Comparison of ENCODE assay signal across 8 cellular contexts in genomic region chr3:141231923-141232861, GRCh38. TPM values are rescaled to one million over a fixed set of nuclear protein-coding genes. Genes with fewer than 3 reads are reported as not detected.
DNase-seq lines count a peak whose midpoint lies in the region; ATAC-seq and TF ChIP-seq lines count a peak whose summit lies in the region.

No MANE protein-coding gene starts in this region.

- ATAC-seq in GM18505 (IDR thresholded peaks at IDR 0.05; ENCODE audit: unreplicated experiment) (peak; percentile 2), foreskin keratinocyte (peak; percentile 56), GM18519 (IDR thresholded peaks at IDR 0.05; ENCODE audit: low FRiP score, unreplicated experiment) (no peak)

- H3K9me3 ChIP-seq in A673 (ENCODE audit: low read depth, low read length, poor library complexity, severe bottlenecking) = no peaks in the 10 kb centered on the region
- H3K9me3 ChIP-seq in neuronal stem cell (replicated peaks in 1 of 2; ENCODE audit: control insufficient read depth in 2 of 2, insufficient read depth in 1 of 2, low read depth in 1 of 2, low read length in 2 of 2) = no peaks in the 10 kb centered on the region

- no peak overlapping the region for H2BK15ac ChIP-seq in neuronal stem cell (ENCODE audit: low read length)

- H3K14ac ChIP-seq in neuronal stem cell (ENCODE audit: low read length) = peak overlapping the region; percentile 60

- POLR2A ChIA-PET in A673 (lab: Charles Lee; ENCODE audit: low non-redundant PET) = interaction anchor here (0.6 kb wide), 1 partner anchor 889 kb away, joined by 6 read pairs; no protein-coding TSS in a partner anchor

- CTCF ChIA-PET in A673 (lab: Charles Lee) = interaction anchor here (0.6 to 1.7 kb wide), 9 partner anchors 8 to 864 kb away, joined by 3 to 14 read pairs (median 5); no protein-coding TSS in a partner anchor

- H3K9ac ChIP-seq in neuronal stem cell (ENCODE audit: low read depth, low read length, poor library complexity) = peak overlapping the region; percentile 91

- no peaks in the 10 kb centered on the region for H3K27me3 ChIP-seq in A673 (replicated peaks; ENCODE audit: insufficient read depth, low read depth, low read length, poor library complexity)
- H3K27me3 ChIP-seq in foreskin keratinocyte = peaks cover 7% of the 10 kb centered on the region
- H3K27me3 ChIP-seq in neuronal stem cell (ENCODE audit: control insufficient read depth in 3 of 3, insufficient read depth in 3 of 3, low read depth in 1 of 3, low read length in 3 of 3) = peaks cover 0 to 15% (median 0%) of the 10 kb centered on the region in 3 experiments

- H3K23ac ChIP-seq in neuronal stem cell (ENCODE audit: low read depth, low read length, poor library complexity) = peak overlapping the region; percentile 82

- no peaks in the 10 kb centered on the region for H3K9me3 Mint-ChIP-seq in activated T-helper 1 cell treated with anti-CD3 and anti-CD28 coated beads, Interleukin-12 subunit alpha, Interleukin-12 subunit beta, Interleukin-2, Interleukin-4 antibody, amounts not matched to agents 30 ng/mL and 10 ng/mL and 1 ng/mL, durations not matched to agents 14 hours and 24 hours and 36 hours

- peak overlapping the region; percentile 69 for H3K4me2 ChIP-seq in neuronal stem cell (ENCODE audit: insufficient read depth, low read length, poor library complexity, severe bottlenecking)

- H3K4me3 Mint-ChIP-seq in activated T-helper 1 cell treated with anti-CD3 and anti-CD28 coated beads, Interleukin-12 subunit alpha, Interleukin-12 subunit beta, Interleukin-2, Interleukin-4 antibody, amounts not matched to agents 30 ng/mL and 10 ng/mL and 1 ng/mL, durations not matched to agents 14 hours and 24 hours and 36 hours = peak overlapping the region; percentile 80

- H3K36me3 ChIP-seq in A673 (ENCODE audit: insufficient read depth, low read length, poor library complexity, severe bottlenecking) (no peaks in the 10 kb centered on the region), neuronal stem cell (replicated peaks in 1 of 2; ENCODE audit: control insufficient read depth in 2 of 2, insufficient read depth in 2 of 2, low read length in 2 of 2) (peaks cover 2 to 27% of the 10 kb centered on the region in 2 donors)

- H2BK120ac ChIP-seq in neuronal stem cell (ENCODE audit: low read depth, low read length) = no peak overlapping the region

- H3K4me1 ChIP-seq in A673 (ENCODE audit: insufficient read depth, low read length, poor library complexity, severe bottlenecking) = peaks cover 10% of the 10 kb centered on the region
- no peaks in the 10 kb centered on the region for H3K4me1 ChIP-seq in foreskin keratinocyte
- peaks cover 8 to 9% of the 10 kb centered on the region in 2 donors for H3K4me1 ChIP-seq in neuronal stem cell (ENCODE audit: control insufficient read depth in 2 of 2, insufficient read depth in 1 of 2, low read depth in 1 of 2, low read length in 2 of 2)

- TF ChIP-seq POLR2A in GM18505 (IDR thresholded peaks at IDR 0.05; ENCODE audit: borderline replicate concordance, extremely low read depth, insufficient read depth, insufficient read length) = no peak

- TF ChIP-seq CTCF in A673 (conservative IDR thresholded peaks at IDR 0.05; ENCODE audit: low read depth, low read length) = no peak
- no peak for TF ChIP-seq CTCF in foreskin keratinocyte (conservative IDR thresholded peaks at IDR 0.05)

- peaks cover 13% of the 10 kb centered on the region for H3K36me3 Mint-ChIP-seq in activated T-helper 1 cell treated with anti-CD3 and anti-CD28 coated beads, Interleukin-12 subunit alpha, Interleukin-12 subunit beta, Interleukin-2, Interleukin-4 antibody, amounts not matched to agents 30 ng/mL and 10 ng/mL and 1 ng/mL, durations not matched to agents 14 hours and 24 hours and 36 hours (ENCODE audit: low read depth)

- H2AFZ ChIP-seq in neuronal stem cell (ENCODE audit: low read length) = peak overlapping the region; percentile 95

- WGBS in neuronal stem cell (ENCODE audit: extremely low coverage in 2 of 2, insufficient read length in 2 of 2, insufficient replicate concordance in 1 of 2), 2 donors = no CpG with 5 or more reads among the region's 77 CpGs

- no TSS peak for BruUV-seq in A673 (replicated peaks; lab: Mats Ljungman, UMichigan)

- peaks cover 59% of the 10 kb centered on the region for H3K4me1 Mint-ChIP-seq in activated T-helper 1 cell treated with anti-CD3 and anti-CD28 coated beads, Interleukin-12 subunit alpha, Interleukin-12 subunit beta, Interleukin-2, Interleukin-4 antibody, amounts not matched to agents 30 ng/mL and 10 ng/mL and 1 ng/mL, durations not matched to agents 14 hours and 24 hours and 36 hours (ENCODE audit: low read depth)

- H4K91ac ChIP-seq in neuronal stem cell (ENCODE audit: low read depth, low read length, poor library complexity) = no peak overlapping the region

- H3K4me3 ChIP-seq in A673 (ENCODE audit: low read depth, low read length, poor library complexity, severe bottlenecking) (peak overlapping the region; percentile 78), neuronal stem cell (ENCODE audit: low read length in 2 of 2) (peak overlapping the region; percentile 71 to 89)

- H2BK5ac ChIP-seq in neuronal stem cell (ENCODE audit: low read length) = no peak overlapping the region

- no peaks in the 10 kb centered on the region for H3K27me3 Mint-ChIP-seq in activated T-helper 1 cell treated with anti-CD3 and anti-CD28 coated beads, Interleukin-12 subunit alpha, Interleukin-12 subunit beta, Interleukin-2, Interleukin-4 antibody, amounts not matched to agents 30 ng/mL and 10 ng/mL and 1 ng/mL, durations not matched to agents 14 hours and 24 hours and 36 hours (ENCODE audit: insufficient read depth)

- H3K18ac ChIP-seq in neuronal stem cell (ENCODE audit: low read length) = peak overlapping the region; percentile 97

- DNase-seq in A673 (ENCODE audit: low spot score) (peak; percentile 24), M059J (ENCODE audit: low read depth) (peak; percentile 36), foreskin keratinocyte (peak in 1 of 2 donors; percentile 24), neuronal stem cell (ENCODE audit: low spot score) (peak; percentile 29), UCSD-AML1 (lab: John Stamatoyannopoulos, UW; ENCODE audit: unreplicated experiment) (no peak)
- DNase-seq in activated T-helper 1 cell treated with anti-CD3 and anti-CD28 coated beads, Interleukin-12 subunit alpha, Interleukin-12 subunit beta, Interleukin-2, Interleukin-4 antibody, amounts not matched to agents 30 ng/mL and 10 ng/mL and 1 ng/mL, durations not matched to agents 14 hours and 24 hours and 36 hours (ENCODE audit: low spot score) = no peak

- peak overlapping the region; percentile 54 for H3K27ac Mint-ChIP-seq in activated T-helper 1 cell treated with anti-CD3 and anti-CD28 coated beads, Interleukin-12 subunit alpha, Interleukin-12 subunit beta, Interleukin-2, Interleukin-4 antibody, amounts not matched to agents 30 ng/mL and 10 ng/mL and 1 ng/mL, durations not matched to agents 14 hours and 24 hours and 36 hours

- H3K4ac ChIP-seq in neuronal stem cell (ENCODE audit: low read length) = no peak overlapping the region

- intact Hi-C loops in A673 (cut with micrococcal nuclease; ENCODE audit: unreplicated experiment) = loop anchor here (1.0 to 10.0 kb wide), 2 partner anchors 47 to 643 kb away; partner anchors contain the start of gene ATP1B3
- intact Hi-C loops in activated T-helper 1 cell treated with anti-CD3 and anti-CD28 coated beads, Interleukin-12 subunit alpha, Interleukin-12 subunit beta, Interleukin-2, Interleukin-4 antibody, amounts not matched to agents 30 ng/mL and 10 ng/mL and 1 ng/mL, durations not matched to agents 14 hours and 24 hours and 36 hours (cut with micrococcal nuclease) = loop anchor here (1.0 to 10.0 kb wide), 10 partner anchors 24 to 1770 kb away; partner anchors contain the start of genes ATP1B3, SLC25A36 and U2SURP

- no peak overlapping the region for H4K8ac ChIP-seq in neuronal stem cell (ENCODE audit: low read depth, low read length)

- no peak overlapping the region for H2AK5ac ChIP-seq in neuronal stem cell (ENCODE audit: low read depth, low read length)

- H3K79me1 ChIP-seq in neuronal stem cell (ENCODE audit: low read depth, low read length) = peaks cover 3% of the 10 kb centered on the region

- H2BK12ac ChIP-seq in neuronal stem cell (ENCODE audit: low read length) = no peak overlapping the region

- H3K27ac ChIP-seq in A673 (ENCODE audit: low read depth, low read length, poor library complexity, severe bottlenecking) (peak overlapping the region; percentile 79), foreskin keratinocyte (no peak overlapping the region), neuronal stem cell (replicated peaks; ENCODE audit: low read length) (no peak overlapping the region)

RNA-seq across cellular contexts. Expression of gene PXYLP1, which starts 0.6 kb away (rescaled TPM):
- total RNA-seq in A673 (2021) (11.3 and 14.7 TPM in 2 replicates), foreskin keratinocyte (3.0 and 3.9 TPM in 2 replicates)
- total RNA-seq in M059J (2014; rRNA removed; shearing (Covaris generic)) = 14.5 and 17.7 TPM in 2 replicates
- 11.6 and 12.1 TPM in 2 replicates for total RNA-seq in activated T-helper 1 cell treated with anti-CD3 and anti-CD28 coated beads, Interleukin-12 subunit alpha, Interleukin-12 subunit beta, Interleukin-2, Interleukin-4 antibody, amounts not matched to agents 30 ng/mL and 10 ng/mL and 1 ng/mL, durations not matched to agents 14 hours and 24 hours and 36 hours
- polyA plus RNA-seq in foreskin keratinocyte = 1.8 and 1.9 TPM in 2 replicates
- 23.5 TPM for polyA plus RNA-seq in neuronal stem cell (2013, experiment 1 of 2)
- polyA plus RNA-seq in neuronal stem cell (2013, experiment 2 of 2) = 23.1 TPM

Comparison
In these comparisons a context has a peak if more than half of its experiments do, and no peak if none do; other contexts are left out.
1. DNase-seq: peak in A673 (single experiment), M059J (single experiment) and neuronal stem cell (single experiment); none in activated T-helper 1 cell treated with anti-CD3 and anti-CD28 coated beads, Interleukin-12 subunit alpha, Interleukin-12 subunit beta, Interleukin-2, Interleukin-4 antibody, amounts not matched to agents 30 ng/mL and 10 ng/mL and 1 ng/mL, durations not matched to agents 14 hours and 24 hours and 36 hours (single experiment) and UCSD-AML1 (single experiment).